Comparison of ENCODE assay signal across 20 cellular contexts in the genomic region with DNA sequence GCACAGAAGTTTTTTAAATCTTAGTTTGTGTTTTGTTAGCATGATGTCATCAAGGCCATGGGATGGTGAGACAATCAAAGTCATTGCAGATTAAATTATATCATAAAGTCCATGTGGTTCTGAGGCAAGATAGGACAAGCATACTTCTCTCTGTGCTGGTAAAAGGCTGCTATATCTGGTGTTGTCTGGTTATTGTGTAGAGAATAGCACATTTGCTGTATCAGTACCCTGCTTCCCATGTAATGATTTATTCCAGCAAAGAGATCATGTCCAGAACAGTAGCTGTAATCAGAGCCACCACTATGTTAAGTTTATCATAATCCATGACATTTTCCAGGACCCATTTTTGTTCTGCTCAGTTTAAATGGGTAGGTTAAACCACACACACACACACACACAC.
DNase-seq lines count a peak whose midpoint lies in the region; ATAC-seq and TF ChIP-seq lines count a peak whose summit lies in the region.
"Had no signal": no experiment of that assay in that cellular context is flagged by ENCODE, and none has a peak within 500 bp of the region (broad histone marks: within the 10 kb centered on the region; RNA-seq: fewer than 3 reads in every experiment).

No MANE protein-coding gene starts in this region.

- peaks cover 0 to 23% (median 5%) of the 10 kb centered on the region in 12 donors for H3K9me3 ChIP-seq in heart left ventricle

- no peak overlapping the region for H3K4me3 ChIP-seq in heart left ventricle
- no peak overlapping the region for H3K4me3 ChIP-seq in lower leg skin (ENCODE audit: low read depth, poor library complexity, severe bottlenecking)
- H3K4me3 ChIP-seq: SK-N-MC had no signal

- intact Hi-C loops in heart left ventricle (cut with DNase I) (no loop called here), left cardiac atrium (cut with DNase I) (no loop called here), lower leg skin (cut with DNase I; ENCODE audit: low total_unique reads) (no loop called here)

- peaks cover 0 to 27% (median 10%) of the 10 kb centered on the region in 12 donors for H3K4me1 ChIP-seq in heart left ventricle
- peaks cover 4% of the 10 kb centered on the region for H3K4me1 ChIP-seq in foreskin keratinocyte

- H3K36me3 ChIP-seq in heart left ventricle = peaks cover 0 to 9% (median 0%) of the 10 kb centered on the region in 9 donors

- peak overlapping the region in 3 of 12 donors; percentile 3 to 72 (median 44) for H3K27ac ChIP-seq in heart left ventricle
- H3K27ac ChIP-seq in foreskin keratinocyte = no peak overlapping the region
- H3K27ac ChIP-seq: C4-2B, SK-N-MC had no signal

- DNase-seq in heart left ventricle (no peak), left cardiac atrium (no peak), amniotic epithelial cell (ENCODE audit: low read depth) (peak; percentile 60), foreskin keratinocyte (peak; percentile 41 to 76), lower leg skin (ENCODE audit: low spot score in 2 of 2) (no peak), DMS79 treated with DMSO at 0.1 percent for 48 hours (lab: John Stamatoyannopoulos, UW) (no peak)
- DNase-seq in central memory CD4-positive, alpha-beta T cell = no peak
- DNase-seq: DMS53, EL, GF-D8, KBM-7, MM.1S, NCI-H1048, NCI-H1417 treated with DMSO at 0.1 percent for 48 hours, NCI-H187, NCI-H446 treated with DMSO at 0.1 percent for 48 hours, NCI-H526 treated with DMSO at 0.1 percent for 48 hours, SHP77 treated with DMSO at 0.1 percent for 48 hours had no signal

- H3K27me3 ChIP-seq in heart left ventricle = no peaks in the 10 kb centered on the region
- no peaks in the 10 kb centered on the region for H3K27me3 ChIP-seq in foreskin keratinocyte

- no peak for TF ChIP-seq POLR2A in heart left ventricle (IDR thresholded peaks at IDR 0.05)
- TF ChIP-seq POLR2A in lower leg skin (IDR thresholded peaks at IDR 0.05) = no peak

- TF ChIP-seq CTCF in heart left ventricle (IDR thresholded peaks at IDR 0.05) = no peak
- no peak for TF ChIP-seq CTCF in foreskin keratinocyte (conservative IDR thresholded peaks at IDR 0.05)
- no peak for TF ChIP-seq CTCF in lower leg skin (IDR thresholded peaks at IDR 0.05)

- ATAC-seq in heart left ventricle = peak; percentile 25 to 83 (median 78)
- no peak for ATAC-seq in left cardiac atrium
- ATAC-seq in foreskin keratinocyte = peak; percentile 32

Comparison
In these comparisons a context has a peak if more than half of its experiments do, and no peak if none do; other contexts are left out.
1. ATAC-seq: peak in heart left ventricle (4 of 4) and foreskin keratinocyte (single experiment); none in left cardiac atrium (0 of 2).
2. DNase-seq: peak in amniotic epithelial cell (single experiment) and foreskin keratinocyte (2 of 2); none in heart left ventricle (0 of 5), left cardiac atrium (single experiment), lower leg skin (0 of 2), central memory CD4-positive, alpha-beta T cell (single experiment) and DMS79 treated with DMSO at 0.1 percent for 48 hours (single experiment).